8 cellular contexts compared by ENCODE assay signal in genomic region chr18:10526211-10526949, GRCh38. TPM values are rescaled to one million over a fixed set of nuclear protein-coding genes. Genes with fewer than 3 reads are reported as not detected.
DNase-seq lines count a peak whose midpoint lies in the region; ATAC-seq, FAIRE-seq and TF ChIP-seq lines count a peak whose summit lies in the region.

No MANE protein-coding gene starts in this region.

- no peak for FAIRE-seq in A549 (lab: Jason Lieb, UNC)

- no peak for TF ChIP-seq CTCF in A549 (IDR thresholded peaks at IDR 0.05)
- TF ChIP-seq CTCF in fibroblast of the aortic adventitia (IDR thresholded peaks at IDR 0.05; ENCODE audit: insufficient read depth, low read length), result no peak
- no peak for TF ChIP-seq CTCF in thyroid gland (IDR thresholded peaks at IDR 0.05)

- H3K23ac ChIP-seq in neuronal stem cell (ENCODE audit: low read depth, low read length, poor library complexity), result peak overlapping the region; percentile 25

- peak; percentile 84 to 91 for ATAC-seq in A549
- peak; percentile 67 for ATAC-seq in GM18498 (IDR thresholded peaks at IDR 0.05; ENCODE audit: unreplicated experiment)
- ATAC-seq in HG02938 (IDR thresholded peaks at IDR 0.05; ENCODE audit: unreplicated experiment), result peak; percentile 63

- no peak overlapping the region for H2BK120ac ChIP-seq in neuronal stem cell (ENCODE audit: low read depth, low read length)

- TF ChIP-seq POLR2A in A549 (IDR thresholded peaks at IDR 0.05; ENCODE audit: low read length) (peak; percentile 12; the same call in 1 of the 2 replicates), thyroid gland (IDR thresholded peaks at IDR 0.05) (no peak)

- H3K27ac ChIP-seq in A549 (peak overlapping the region; percentile 93 to 98), neuronal stem cell (replicated peaks; ENCODE audit: low read length) (peak overlapping the region; percentile 91), thyroid gland (peak overlapping the region; percentile 88 to 96 (median 92))

- H2BK5ac ChIP-seq in neuronal stem cell (ENCODE audit: low read length), result no peak overlapping the region

- H3K36me3 ChIP-seq in neuronal stem cell (replicated peaks in 1 of 2; ENCODE audit: control insufficient read depth in 2 of 2, insufficient read depth in 2 of 2, low read length in 2 of 2) (peaks cover 0 to 2% of the 10 kb centered on the region in 2 donors), thyroid gland (no peaks in the 10 kb centered on the region)

- WGBS in A549 (ENCODE audit: missing lambda C conversion rate), result 28% methylated on average over 13 of the region's 42 CpGs
- WGBS in neuronal stem cell (ENCODE audit: extremely low coverage in 2 of 2, insufficient read length in 2 of 2, insufficient replicate concordance in 1 of 2), 2 donors, result no CpG with 5 or more reads among the region's 42 CpGs
- 4 to 5% methylated on average over 15 to 24 of the region's 42 CpGs for WGBS in thyroid gland, 2 donors

- H2BK12ac ChIP-seq in neuronal stem cell (ENCODE audit: low read length), result no peak overlapping the region

- peaks cover 7% of the 10 kb centered on the region for H3K27me3 Mint-ChIP-seq in activated T-helper 1 cell treated with anti-CD3 and anti-CD28 coated beads, Interleukin-12 subunit alpha, Interleukin-12 subunit beta, Interleukin-2, Interleukin-4 antibody, amounts not matched to agents 30 ng/mL and 10 ng/mL and 1 ng/mL, durations not matched to agents 14 hours and 24 hours and 36 hours (ENCODE audit: insufficient read depth)

- H3K4me1 Mint-ChIP-seq in activated T-helper 1 cell treated with anti-CD3 and anti-CD28 coated beads, Interleukin-12 subunit alpha, Interleukin-12 subunit beta, Interleukin-2, Interleukin-4 antibody, amounts not matched to agents 30 ng/mL and 10 ng/mL and 1 ng/mL, durations not matched to agents 14 hours and 24 hours and 36 hours (ENCODE audit: low read depth), result peaks cover 68% of the 10 kb centered on the region

- H3K9me3 ChIP-seq in A549 (no peaks in the 10 kb centered on the region), neuronal stem cell (replicated peaks in 1 of 2; ENCODE audit: control insufficient read depth in 2 of 2, insufficient read depth in 1 of 2, low read depth in 1 of 2, low read length in 2 of 2) (no peaks in the 10 kb centered on the region), thyroid gland (no peaks in the 10 kb centered on the region)

- H3K4me3 ChIP-seq in A549 (peak overlapping the region; percentile 97), fibroblast of the aortic adventitia (ENCODE audit: low read depth, low read length) (peak overlapping the region; percentile 98), neuronal stem cell (ENCODE audit: low read length in 2 of 2) (peak overlapping the region; percentile 80 to 88), thyroid gland (replicated peaks in 1 of 3) (peak overlapping the region; percentile 49 to 97 (median 55))

- no peak overlapping the region for H3K14ac ChIP-seq in neuronal stem cell (ENCODE audit: low read length)

- TF ChIP-seq EP300 in A549 (IDR thresholded peaks at IDR 0.05), result no peak

- peak overlapping the region; percentile 89 for H3K27ac Mint-ChIP-seq in activated T-helper 1 cell treated with anti-CD3 and anti-CD28 coated beads, Interleukin-12 subunit alpha, Interleukin-12 subunit beta, Interleukin-2, Interleukin-4 antibody, amounts not matched to agents 30 ng/mL and 10 ng/mL and 1 ng/mL, durations not matched to agents 14 hours and 24 hours and 36 hours

- CTCF ChIA-PET in A549 (lab: Yijun Ruan, JAX), result interaction anchor here (0.7 kb wide), 1 partner anchor 214 kb away, joined by 3 read pairs; no protein-coding TSS in a partner anchor

- H4K8ac ChIP-seq in neuronal stem cell (ENCODE audit: low read depth, low read length), result no peak overlapping the region

- intact Hi-C loops in activated T-helper 1 cell treated with anti-CD3 and anti-CD28 coated beads, Interleukin-12 subunit alpha, Interleukin-12 subunit beta, Interleukin-2, Interleukin-4 antibody, amounts not matched to agents 30 ng/mL and 10 ng/mL and 1 ng/mL, durations not matched to agents 14 hours and 24 hours and 36 hours (cut with micrococcal nuclease), result loop anchor here (1.0 to 10.0 kb wide), 10 partner anchors 258 to 1919 kb away; partner anchors contain the start of genes RAB12, RALBP1 and TWSG1
- intact Hi-C loops in thyroid gland (cut with DNase I), result no loop called here

- H3K79me1 ChIP-seq in neuronal stem cell (ENCODE audit: low read depth, low read length), result peaks cover 6% of the 10 kb centered on the region

- peak overlapping the region; percentile 97 for H3K4me3 Mint-ChIP-seq in activated T-helper 1 cell treated with anti-CD3 and anti-CD28 coated beads, Interleukin-12 subunit alpha, Interleukin-12 subunit beta, Interleukin-2, Interleukin-4 antibody, amounts not matched to agents 30 ng/mL and 10 ng/mL and 1 ng/mL, durations not matched to agents 14 hours and 24 hours and 36 hours

- POLR2A ChIA-PET in A549 (lab: Yijun Ruan, JAX), result no interaction called here

- H2AK5ac ChIP-seq in neuronal stem cell (ENCODE audit: low read depth, low read length), result no peak overlapping the region

- peaks cover 13% of the 10 kb centered on the region for H3K36me3 Mint-ChIP-seq in activated T-helper 1 cell treated with anti-CD3 and anti-CD28 coated beads, Interleukin-12 subunit alpha, Interleukin-12 subunit beta, Interleukin-2, Interleukin-4 antibody, amounts not matched to agents 30 ng/mL and 10 ng/mL and 1 ng/mL, durations not matched to agents 14 hours and 24 hours and 36 hours (ENCODE audit: low read depth)

- H3K4ac ChIP-seq in neuronal stem cell (ENCODE audit: low read length), result no peak overlapping the region

- peak; percentile 23 to 35 for DNase-seq in A549 (ENCODE audit: low read depth in 1 of 2, low spot score in 1 of 2)
- peak; percentile 65 for DNase-seq in NCI-H345 (lab: John Stamatoyannopoulos, UW)
- DNase-seq in activated T-helper 1 cell treated with anti-CD3 and anti-CD28 coated beads, Interleukin-12 subunit alpha, Interleukin-12 subunit beta, Interleukin-2, Interleukin-4 antibody, amounts not matched to agents 30 ng/mL and 10 ng/mL and 1 ng/mL, durations not matched to agents 14 hours and 24 hours and 36 hours (ENCODE audit: low spot score), result peak; percentile 61
- DNase-seq in fibroblast of the aortic adventitia (ENCODE audit: low read depth), result no peak
- peak; percentile 46 for DNase-seq in neuronal stem cell (ENCODE audit: low spot score)
- peak; percentile 57 to 69 for DNase-seq in thyroid gland

- peaks cover 12% of the 10 kb centered on the region; the same call in 2 of the 3 replicates for H3K4me1 ChIP-seq in A549
- peaks cover 0 to 3% of the 10 kb centered on the region in 2 donors for H3K4me1 ChIP-seq in neuronal stem cell (ENCODE audit: control insufficient read depth in 2 of 2, insufficient read depth in 1 of 2, low read depth in 1 of 2, low read length in 2 of 2)
- H3K4me1 ChIP-seq in thyroid gland, result peaks cover 12 to 20% of the 10 kb centered on the region in 2 donors

- peak overlapping the region; percentile 82 for H3K9ac ChIP-seq in neuronal stem cell (ENCODE audit: low read depth, low read length, poor library complexity)

- no peak overlapping the region for H4K91ac ChIP-seq in neuronal stem cell (ENCODE audit: low read depth, low read length, poor library complexity)

- no peak for TF ChIP-seq RAD21 in A549 (conservative IDR thresholded peaks at IDR 0.05 in 1 of 2, IDR thresholded peaks at IDR 0.05 in 1 of 2)

- H3K4me2 ChIP-seq in A549 (peak overlapping the region; percentile 74), neuronal stem cell (ENCODE audit: insufficient read depth, low read length, poor library complexity, severe bottlenecking) (peak overlapping the region; percentile 69)

- peak overlapping the region; percentile 79 for H3K18ac ChIP-seq in neuronal stem cell (ENCODE audit: low read length)

- H2BK15ac ChIP-seq in neuronal stem cell (ENCODE audit: low read length), result no peak overlapping the region

- no peaks in the 10 kb centered on the region for H3K27me3 ChIP-seq in neuronal stem cell (ENCODE audit: control insufficient read depth in 3 of 3, insufficient read depth in 3 of 3, low read depth in 1 of 3, low read length in 3 of 3)
- H3K27me3 ChIP-seq in thyroid gland, result no peaks in the 10 kb centered on the region

- peak overlapping the region; percentile 76 for H2AFZ ChIP-seq in neuronal stem cell (ENCODE audit: low read length)

- no peaks in the 10 kb centered on the region for H3K9me3 Mint-ChIP-seq in activated T-helper 1 cell treated with anti-CD3 and anti-CD28 coated beads, Interleukin-12 subunit alpha, Interleukin-12 subunit beta, Interleukin-2, Interleukin-4 antibody, amounts not matched to agents 30 ng/mL and 10 ng/mL and 1 ng/mL, durations not matched to agents 14 hours and 24 hours and 36 hours

TF ChIP-seq in A549, 52 proteins besides CTCF, POLR2A, EP300 and RAD21 (continues in another document):
- TF ChIP-seq NFE2L2 (conservative IDR thresholded peaks at IDR 0.05; ENCODE audit: low read length) (no peak), JUN (IDR thresholded peaks at IDR 0.05) (0 out of 5 replicates have a peak, but pooled peaks of 1 of the 2 experiments have one; percentile 12), GATA3 (IDR thresholded peaks at IDR 0.05; ENCODE audit: borderline replicate concordance) (no peak), HMGXB4 (CRISPR knock-in tag; IDR thresholded peaks at IDR 0.05; ENCODE audit: borderline replicate concordance) (no peak)

RNA-seq across cellular contexts. Expression of gene NAPG, which starts 0.6 kb away (rescaled TPM):
- polyA plus RNA-seq in A549 (2011; rRNA removed) (18.3 and 22.1 TPM in 2 replicates), A549 (2017; fragmentation: RNase III; extraction: RNeasy Plus Mini Kit Qiagen cat#74134 plus additional on column Dnase treatment) (11.2 to 13.1 TPM (median 11.6 TPM) in 3 replicates)
- polyA plus RNA-seq in A549 (2012; cell fraction: cytosol; rRNA removed), result 4.8 and 4.9 TPM in 2 replicates
- polyA plus RNA-seq in A549 (2012; cell fraction: nucleus; rRNA removed), result 3.3 and 6.4 TPM in 2 replicates
- polyA minus RNA-seq in A549 (2011; rRNA and poly(A)+ RNA removed), result 8.4 and 11.9 TPM in 2 replicates
- total RNA-seq in activated T-helper 1 cell treated with anti-CD3 and anti-CD28 coated beads, Interleukin-12 subunit alpha, Interleukin-12 subunit beta, Interleukin-2, Interleukin-4 antibody, amounts not matched to agents 30 ng/mL and 10 ng/mL and 1 ng/mL, durations not matched to agents 14 hours and 24 hours and 36 hours, result 37.4 and 40.3 TPM in 2 replicates
- total RNA-seq in fibroblast of the aortic adventitia (ENCODE audit: low replicate concordance) (44.6 and 73.6 TPM in 2 replicates), thyroid gland (10 to 100 TPM; 47.5 to 56.4 (median 53.1) TPM)
- 13.8 TPM for polyA plus RNA-seq in neuronal stem cell (2013, experiment 1 of 2)
- polyA plus RNA-seq in neuronal stem cell (2013, experiment 2 of 2), result 14.8 TPM
